Comparison of ENCODE assay signal across 8 cellular contexts in the genomic region with DNA sequence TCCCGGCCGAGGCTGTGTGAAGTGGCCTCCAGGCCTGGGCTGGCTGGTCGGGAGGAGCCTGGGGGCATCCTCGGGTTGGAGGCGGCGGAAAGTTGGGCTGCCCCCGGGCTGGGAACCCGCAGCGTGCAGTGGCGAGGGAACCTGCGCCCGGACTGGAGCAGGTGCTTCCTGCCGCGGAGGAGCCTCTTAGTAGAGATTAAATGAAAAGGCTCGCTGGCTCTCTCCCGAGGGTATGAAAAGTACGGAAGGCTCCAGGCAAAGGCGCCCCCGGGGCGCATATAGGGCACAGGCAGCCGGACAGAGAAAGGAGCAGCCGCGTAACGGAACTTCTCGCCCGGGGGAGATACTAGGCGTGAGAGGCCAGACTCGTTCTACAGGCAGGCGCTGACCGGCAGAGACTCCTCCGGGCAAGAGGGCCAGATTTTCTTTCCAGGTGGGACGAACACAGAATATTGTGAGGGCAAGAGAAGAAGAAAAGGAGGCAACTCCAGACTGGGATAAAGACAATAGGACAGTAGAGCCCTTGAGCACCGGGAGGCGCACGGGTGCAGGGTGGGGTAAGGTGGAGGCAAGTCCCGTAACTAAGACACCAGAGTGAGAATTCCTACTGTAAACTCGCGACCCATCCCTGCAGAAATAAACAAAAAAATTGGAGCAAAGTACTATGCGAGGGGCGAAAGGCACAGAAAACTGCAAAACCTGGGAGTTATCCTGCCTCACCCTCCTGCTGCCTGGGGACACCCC. TPM values are rescaled to one million over a fixed set of nuclear protein-coding genes. Genes with fewer than 3 reads are reported as not detected.
DNase-seq lines count a peak whose midpoint lies in the region; ATAC-seq and TF ChIP-seq lines count a peak whose summit lies in the region.

No MANE protein-coding gene starts in this region.

- H3K27ac ChIP-seq in AG04450 (ENCODE audit: low read depth, low read length) = peak overlapping the region; percentile 11

- ATAC-seq in SK-N-SH treated with all-trans-retinoic acid at 6 μM for 48 hours = peak; percentile 7

- TF ChIP-seq CTCF in AG04450 (IDR thresholded peaks at IDR 0.05; ENCODE audit: low read depth, low read length) (no peak), fibroblast of villous mesenchyme (IDR thresholded peaks at IDR 0.05; ENCODE audit: insufficient read depth, low read depth, low read length) (no peak)

- POLR2A ChIA-PET in AG04450 (lab: Yijun Ruan, JAX) = no interaction called here

- DNase-seq in AG04450 (ENCODE audit: low read depth, low spot score) (no peak), H7 (peak; percentile 69), fibroblast of villous mesenchyme (ENCODE audit: low read depth) (peak; percentile 46), nucleus accumbens (lab: John Stamatoyannopoulos, UW) (peak in 34 of 56 donors; percentile 11 to 75 (median 50)), epidermal melanocyte (ENCODE audit: insufficient read length, low spot score) (no peak), mesenteric fat pad (ENCODE audit: low spot score) (no peak)
- no peak for DNase-seq in activated CD4-positive, CD25-positive, alpha-beta regulatory T cell (lab: John Stamatoyannopoulos, UW)

- H3K27me3 ChIP-seq in AG04450 (ENCODE audit: control insufficient read depth, insufficient read depth, low read length) (no peaks in the 10 kb centered on the region), H7 (ENCODE audit: control insufficient read depth, insufficient read depth, low read length) (peaks cover 8% of the 10 kb centered on the region; the same call in 1 of the 2 replicates)

- CTCF ChIA-PET in AG04450 (lab: Charles Lee) = no interaction called here

- no peaks in the 10 kb centered on the region; the same call in 1 of the 2 replicates for H3K9me3 ChIP-seq in AG04450 (ENCODE audit: control insufficient read depth, insufficient read depth, low read length)

- peak overlapping the region; percentile 76 for H3K4me3 ChIP-seq in AG04450 (ENCODE audit: low read depth, low read length)
- peak overlapping the region; percentile 89 for H3K4me3 ChIP-seq in H7 (ENCODE audit: insufficient read depth, low read depth, low read length)
- H3K4me3 ChIP-seq in fibroblast of villous mesenchyme (ENCODE audit: low read depth, low read length) = peak overlapping the region; percentile 67

- no peaks in the 10 kb centered on the region for H3K36me3 ChIP-seq in H7 (replicated peaks; ENCODE audit: control insufficient read depth, insufficient read depth, low read length)

TF ChIP-seq in SK-N-SH treated with all-trans-retinoic acid at 6 μM for 48 hours, 23 proteins besides CTCF, POLR2A, EP300 and RAD21:
- TF ChIP-seq TCF4 (CRISPR knock-in tag; IDR thresholded peaks at IDR 0.05; ENCODE audit: borderline replicate concordance) = no peak
- TF ChIP-seq, protein P1, sequence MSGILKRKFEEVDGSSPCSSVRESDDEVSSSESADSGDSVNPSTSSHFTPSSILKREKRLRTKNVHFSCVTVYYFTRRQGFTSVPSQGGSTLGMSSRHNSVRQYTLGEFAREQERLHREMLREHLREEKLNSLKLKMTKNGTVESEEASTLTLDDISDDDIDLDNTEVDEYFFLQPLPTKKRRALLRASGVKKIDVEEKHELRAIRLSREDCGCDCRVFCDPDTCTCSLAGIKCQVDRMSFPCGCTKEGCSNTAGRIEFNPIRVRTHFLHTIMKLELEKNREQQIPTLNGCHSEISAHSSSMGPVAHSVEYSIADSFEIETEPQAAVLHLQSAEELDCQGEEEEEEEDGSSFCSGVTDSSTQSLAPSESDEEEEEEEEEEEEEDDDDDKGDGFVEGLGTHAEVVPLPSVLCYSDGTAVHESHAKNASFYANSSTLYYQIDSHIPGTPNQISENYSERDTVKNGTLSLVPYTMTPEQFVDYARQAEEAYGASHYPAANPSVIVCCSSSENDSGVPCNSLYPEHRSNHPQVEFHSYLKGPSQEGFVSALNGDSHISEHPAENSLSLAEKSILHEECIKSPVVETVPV (CRISPR knock-in tag; IDR thresholded peaks at IDR 0.05) = no peak
- TF ChIP-seq, protein P2, sequence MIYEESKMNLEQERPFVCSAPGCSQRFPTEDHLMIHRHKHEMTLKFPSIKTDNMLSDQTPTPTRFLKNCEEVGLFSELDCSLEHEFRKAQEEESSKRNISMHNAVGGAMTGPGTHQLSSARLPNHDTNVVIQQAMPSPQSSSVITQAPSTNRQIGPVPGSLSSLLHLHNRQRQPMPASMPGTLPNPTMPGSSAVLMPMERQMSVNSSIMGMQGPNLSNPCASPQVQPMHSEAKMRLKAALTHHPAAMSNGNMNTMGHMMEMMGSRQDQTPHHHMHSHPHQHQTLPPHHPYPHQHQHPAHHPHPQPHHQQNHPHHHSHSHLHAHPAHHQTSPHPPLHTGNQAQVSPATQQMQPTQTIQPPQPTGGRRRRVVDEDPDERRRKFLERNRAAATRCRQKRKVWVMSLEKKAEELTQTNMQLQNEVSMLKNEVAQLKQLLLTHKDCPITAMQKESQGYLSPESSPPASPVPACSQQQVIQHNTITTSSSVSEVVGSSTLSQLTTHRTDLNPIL (CRISPR knock-in tag; IDR thresholded peaks at IDR 0.05; ENCODE audit: low read depth) = no peak
- TF ChIP-seq TOX (CRISPR knock-in tag; IDR thresholded peaks at IDR 0.05; ENCODE audit: borderline replicate concordance) = no peak
- TF ChIP-seq, protein P3, sequence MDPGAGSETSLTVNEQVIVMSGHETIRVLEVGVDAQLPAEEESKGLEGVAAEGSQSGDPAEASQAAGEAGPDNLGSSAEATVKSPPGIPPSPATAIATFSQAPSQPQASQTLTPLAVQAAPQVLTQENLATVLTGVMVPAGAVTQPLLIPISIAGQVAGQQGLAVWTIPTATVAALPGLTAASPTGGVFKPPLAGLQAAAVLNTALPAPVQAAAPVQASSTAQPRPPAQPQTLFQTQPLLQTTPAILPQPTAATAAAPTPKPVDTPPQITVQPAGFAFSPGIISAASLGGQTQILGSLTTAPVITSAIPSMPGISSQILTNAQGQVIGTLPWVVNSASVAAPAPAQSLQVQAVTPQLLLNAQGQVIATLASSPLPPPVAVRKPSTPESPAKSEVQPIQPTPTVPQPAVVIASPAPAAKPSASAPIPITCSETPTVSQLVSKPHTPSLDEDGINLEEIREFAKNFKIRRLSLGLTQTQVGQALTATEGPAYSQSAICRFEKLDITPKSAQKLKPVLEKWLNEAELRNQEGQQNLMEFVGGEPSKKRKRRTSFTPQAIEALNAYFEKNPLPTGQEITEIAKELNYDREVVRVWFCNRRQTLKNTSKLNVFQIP (CRISPR knock-in tag; IDR thresholded peaks at IDR 0.05; ENCODE audit: borderline replicate concordance, low read depth) = no peak
- no peak for TF ChIP-seq ZNF565 (CRISPR knock-in tag; conservative IDR thresholded peaks at IDR 0.05; ENCODE audit: low read depth)
- TF ChIP-seq GLIS3 (CRISPR knock-in tag; IDR thresholded peaks at IDR 0.05) = no peak

RNA-seq across cellular contexts. Expression of a gene that starts 0.8 kb away (rescaled TPM):
- 42.6 and 45.9 TPM in 2 replicates for polyA plus RNA-seq in AG04450 (2011; rRNA removed)
- polyA minus RNA-seq in AG04450 (2011; rRNA and poly(A)+ RNA removed) = 51.4 and 55.2 TPM in 2 replicates
- 101 and 106 TPM in 2 replicates for total RNA-seq in H7 (2014; rRNA removed; shearing (Covaris generic))
- 74.7 and 89.2 TPM in 2 replicates for total RNA-seq in fibroblast of villous mesenchyme
- total RNA-seq in mesenteric fat pad = 0.71 TPM

Comparison
In these comparisons a context has a peak if more than half of its experiments do, and no peak if none do; other contexts are left out.
1. DNase-seq: peak in H7 (single experiment), fibroblast of villous mesenchyme (single experiment) and nucleus accumbens (34 of 56); none in AG04450 (single experiment), activated CD4-positive, CD25-positive, alpha-beta regulatory T cell (0 of 4), epidermal melanocyte (single experiment) and mesenteric fat pad (single experiment).
2. RNA of a gene that starts 0.8 kb away (total RNA-seq): 101 to 106 TPM in H7 and 74.7 to 89.2 TPM in fibroblast of villous mesenchyme; 0.71 TPM in mesenteric fat pad (single experiment); every median in the first group is over 10 times any median in the second.
3. Peak in every context shown above with its lines, with median percentiles within 50 percentile points of each other: H3K4me3 ChIP-seq.